In genomic region chr10:117175901-117176534, GRCh38 we compare ENCODE assay signal across 8 cellular contexts. TPM values are rescaled to one million over a fixed set of nuclear protein-coding genes. Genes with fewer than 3 reads are reported as not detected.
A peak's percentile ranks its signal among the peaks of the same experiment; 100 is the strongest.
DNase-seq lines count a peak whose midpoint lies in the region; ATAC-seq and TF ChIP-seq lines count a peak whose summit lies in the region.

No MANE protein-coding gene starts in this region.

- DNase-seq in COLO829 (ENCODE audit: low spot score) (peak; percentile 59), HS-5 (ENCODE audit: low read depth) (peak; percentile 59), RKO (ENCODE audit: low spot score) (peak; percentile 81), foreskin melanocyte (peak; percentile 58), occipital lobe (lab: John Stamatoyannopoulos, UW) (peak; percentile 50), suprapubic skin (ENCODE audit: low spot score in 2 of 2) (peak; percentile 81 to 86)
- DNase-seq in activated T-helper 9 cell treated with anti-CD3 and anti-CD28 coated beads, Interleukin-2, amount 50 U/mL, for 16 hours (ENCODE audit: low read depth), result peak; percentile 49

- no peak for TF ChIP-seq POLR2A in suprapubic skin (IDR thresholded peaks at IDR 0.05)

- no peaks in the 10 kb centered on the region for H3K9me3 ChIP-seq in suprapubic skin

- TF ChIP-seq EP300 in suprapubic skin (IDR thresholded peaks at IDR 0.05), result no peak

- peaks cover 15% of the 10 kb centered on the region for H3K4me1 ChIP-seq in suprapubic skin

- H3K27ac ChIP-seq in suprapubic skin, result no peak overlapping the region

- H3K36me3 ChIP-seq in suprapubic skin, result no peaks in the 10 kb centered on the region

- peak; percentile 49 for ATAC-seq in GM19455 (IDR thresholded peaks at IDR 0.05; ENCODE audit: unreplicated experiment)

- peak; percentile 43 to 68 for TF ChIP-seq CTCF in suprapubic skin (IDR thresholded peaks at IDR 0.05)

- WGBS in suprapubic skin, result 21% methylated on average over 12 of the region's 12 CpGs

- peak overlapping the region; percentile 48 for H3K4me3 ChIP-seq in suprapubic skin

- peaks cover 65% of the 10 kb centered on the region for H3K27me3 ChIP-seq in suprapubic skin

RNA-seq across cellular contexts. Expression of gene KCNK18, which starts 21.3 kb away (rescaled TPM):
- not detected for total RNA-seq in occipital lobe
- not detected for total RNA-seq in suprapubic skin

RNA-seq across cellular contexts. Expression of gene VAX1, which starts 37.9 kb away (rescaled TPM):
- 1.2 TPM for total RNA-seq in occipital lobe
- not detected for total RNA-seq in suprapubic skin
